In the genomic region with DNA sequence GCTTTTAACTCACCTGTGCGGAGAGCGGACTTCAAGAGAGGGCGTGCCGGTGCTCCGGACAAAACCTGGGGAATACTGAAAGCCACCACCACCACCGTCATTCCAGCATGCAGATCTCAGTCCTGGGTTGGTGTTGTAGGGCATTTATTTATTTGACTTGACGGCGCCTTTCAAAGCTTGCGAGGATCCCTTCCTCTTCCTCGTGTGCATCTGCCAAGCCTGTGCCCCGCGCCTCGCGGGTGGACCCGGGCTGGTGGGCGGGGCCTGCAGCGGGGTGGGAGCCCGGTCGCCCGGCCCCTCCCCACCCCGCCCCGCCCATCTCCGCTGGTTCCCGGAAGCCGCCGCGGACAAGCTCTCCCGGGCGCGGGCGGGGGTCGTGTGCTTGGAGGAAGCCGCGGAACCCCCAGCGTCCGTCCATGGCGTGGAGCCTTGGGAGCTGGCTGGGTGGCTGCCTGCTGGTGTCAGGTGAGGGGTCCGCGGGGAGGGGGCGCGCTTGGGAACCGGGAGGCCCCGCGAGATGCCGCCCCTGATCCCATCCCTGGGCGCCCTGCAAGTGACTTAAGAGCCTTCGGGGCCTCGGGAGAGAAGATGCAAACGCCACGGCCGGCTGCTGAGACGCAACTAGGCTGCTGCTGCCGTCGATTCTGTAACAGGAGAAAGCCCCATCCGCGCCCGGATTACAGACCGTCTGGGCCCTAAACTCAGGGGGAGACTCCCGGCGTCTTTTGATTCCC, we compare ENCODE assay signal across 8 cellular contexts. TPM values are rescaled to one million over a fixed set of nuclear protein-coding genes. Genes with fewer than 3 reads are reported as not detected.
DNase-seq lines count a peak whose midpoint lies in the region; ATAC-seq, FAIRE-seq and TF ChIP-seq lines count a peak whose summit lies in the region.

Gene IL10RB (plus strand): TSS at position 318 of the 734 bp plus-strand sequence. CDS start 99 bp downstream, at position 417.

- H3K27ac ChIP-seq in WERI-Rb-1 (peak within 1 kb of the TSS; percentile 66), small intestine (ENCODE audit: low read depth in 1 of 2, low read length in 1 of 2) (peak within 1 kb of the TSS; percentile 70 to 94)

- peaks cover 4 to 17% of the 10 kb centered on the region in 2 donors for H3K4me1 ChIP-seq in small intestine (ENCODE audit: control insufficient read depth in 2 of 2, insufficient read depth in 1 of 2, low read depth in 1 of 2, low read length in 1 of 2)

- in situ Hi-C loops in T47D (cut with HindIII; ENCODE audit: low pct_unique_long_range_greater_than_20kb, low sequenced_read_pairs) = no loop called here

- TF ChIP-seq POLR2A in GM12891 (IDR thresholded peaks at IDR 0.05; ENCODE audit: low read depth, low read length) = peak; percentile 68

- peak; percentile 10; the same call in 1 of the 2 replicates for TF ChIP-seq CTCF in WERI-Rb-1 (IDR thresholded peaks at IDR 0.05; ENCODE audit: low read depth, low read length)

- H3K9me3 ChIP-seq in WERI-Rb-1 (ENCODE audit: severe bottlenecking) (no peaks in the 10 kb centered on the region), small intestine (ENCODE audit: control insufficient read depth, low read depth) (no peaks in the 10 kb centered on the region)

- H3K4me3 ChIP-seq in WERI-Rb-1 (ENCODE audit: low read depth, low read length) (peak within 1 kb of the TSS; percentile 84), small intestine (ENCODE audit: low read depth in 1 of 2, low read length in 2 of 2) (peak within 1 kb of the TSS; percentile 84 to 86)

- WGBS in small intestine, 3 donors = 1 to 3% (median 1%) methylated on average over 38 to 60 of the region's 60 CpGs

- no peak for FAIRE-seq in GM12891 (lab: Jason Lieb, UNC)
- FAIRE-seq in small intestine (lab: Jason Lieb, UNC) = no peak

- peak; percentile 72 for DNase-seq in GM12891 (ENCODE audit: insufficient read length, low spot score)
- peak; percentile 80 for DNase-seq in NCI-H2171 treated with DMSO at 0.1 percent for 48 hours (lab: John Stamatoyannopoulos, UW)
- DNase-seq in WERI-Rb-1 = peak; percentile 79
- peak; percentile 70 to 74 for DNase-seq in T47D (ENCODE audit: low read depth in 1 of 2, low spot score in 1 of 2)
- peak; percentile 95 for DNase-seq in iPS-NIHi11 (ENCODE audit: low spot score)
- DNase-seq in small intestine = peak; percentile 81
- DNase-seq in foreskin melanocyte = no peak

- peak; percentile 43 for ATAC-seq in HG02852 (IDR thresholded peaks at IDR 0.05; ENCODE audit: unreplicated experiment)

- H3K36me3 ChIP-seq in WERI-Rb-1 (peaks cover 13% of the 10 kb centered on the region), small intestine (ENCODE audit: control insufficient read depth in 2 of 2, insufficient read depth in 2 of 2, low read length in 2 of 2) (peaks cover 0 to 9% of the 10 kb centered on the region in 2 donors)

- H3K27me3 ChIP-seq in WERI-Rb-1 (ENCODE audit: insufficient read depth, low read depth, severe bottlenecking) (no peaks in the 10 kb centered on the region), small intestine (ENCODE audit: control insufficient read depth in 2 of 2, insufficient read depth in 2 of 2, low read length in 2 of 2) (no peaks in the 10 kb centered on the region)

TF ChIP-seq in GM12891, 5 proteins besides CTCF, POLR2A, EP300 and RAD21:
- TF ChIP-seq TAF1 (IDR thresholded peaks at IDR 0.05; ENCODE audit: low read depth, low read length) = 0 out of 2 replicates have a peak, but pooled peaks have one; percentile 30
- no peak for TF ChIP-seq PAX5 (IDR thresholded peaks at IDR 0.05; ENCODE audit: insufficient read depth, low read length, severe bottlenecking)
- peak; percentile 67; the same call in 1 of the 2 replicates for TF ChIP-seq POLR2AphosphoS5 (IDR thresholded peaks at IDR 0.05; ENCODE audit: low read depth, low read length)

RNA-seq across cellular contexts. Expression of gene IL10RB, which starts in this region (rescaled TPM):
- 24.5 TPM for polyA plus RNA-seq in GM12891 (2012; ENCODE audit: low read depth, missing spikeins)
- polyA plus RNA-seq in small intestine = 10 to 100 TPM; 30.9 to 46.7 (median 41.2) TPM
